8 cellular contexts compared by ENCODE assay signal in the genomic region with DNA sequence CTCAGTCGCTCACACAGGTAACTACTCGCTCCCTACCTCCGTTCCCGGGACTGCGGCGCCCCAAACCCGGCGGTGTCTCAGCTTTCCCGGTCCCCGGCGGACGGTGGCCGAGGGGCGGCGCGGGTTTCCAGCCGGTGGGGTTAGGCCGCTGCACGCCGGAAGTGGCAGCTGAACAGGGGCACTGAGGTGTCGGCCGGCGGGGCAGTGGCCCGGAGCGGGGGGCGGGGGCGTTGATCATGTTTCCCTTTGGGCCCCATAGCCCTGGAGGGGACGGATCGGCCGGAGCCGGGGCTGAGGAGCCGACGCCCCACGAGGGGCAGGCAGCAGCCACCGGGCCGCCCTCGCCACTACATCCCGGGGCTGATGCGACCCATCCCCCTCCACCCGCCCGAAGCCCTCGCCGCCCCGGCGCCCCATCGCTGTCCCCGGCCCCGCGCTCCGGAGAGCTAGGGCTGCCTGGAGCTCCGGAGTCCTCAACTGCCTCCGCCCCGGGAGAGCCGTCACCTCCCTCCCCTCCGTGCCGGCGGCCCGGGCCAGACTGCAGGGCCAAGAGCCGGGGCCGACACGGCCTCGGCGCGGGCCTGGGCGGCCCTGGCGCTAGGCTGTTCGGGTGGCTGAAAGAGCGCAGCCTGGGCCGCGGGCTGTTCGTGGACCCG. TPM values are rescaled to one million over a fixed set of nuclear protein-coding genes. Genes with fewer than 3 reads are reported as not detected.
DNase-seq lines count a peak whose midpoint lies in the region; ATAC-seq, FAIRE-seq and TF ChIP-seq lines count a peak whose summit lies in the region.

A gene with protein sequence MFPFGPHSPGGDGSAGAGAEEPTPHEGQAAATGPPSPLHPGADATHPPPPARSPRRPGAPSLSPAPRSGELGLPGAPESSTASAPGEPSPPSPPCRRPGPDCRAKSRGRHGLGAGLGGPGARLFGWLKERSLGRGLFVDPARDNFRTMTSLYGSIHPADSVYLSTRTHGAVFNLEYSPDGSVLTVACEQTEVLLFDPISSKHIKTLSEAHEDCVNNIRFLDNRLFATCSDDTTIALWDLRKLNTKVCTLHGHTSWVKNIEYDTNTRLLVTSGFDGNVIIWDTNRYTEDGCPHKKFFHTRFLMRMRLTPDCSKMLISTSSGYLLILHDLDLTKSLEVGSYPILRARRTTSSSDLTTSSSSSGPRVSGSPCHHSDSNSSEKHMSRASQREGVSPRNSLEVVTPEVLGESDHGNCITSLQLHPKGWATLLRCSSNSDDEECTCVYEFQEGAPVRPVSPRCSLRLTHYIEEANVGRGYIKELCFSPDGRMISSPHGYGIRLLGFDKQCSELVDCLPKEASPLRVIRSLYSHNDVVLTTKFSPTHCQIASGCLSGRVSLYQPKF (plus strand): TSS at position 167 of the 656 bp plus-strand sequence. CDS start 70 bp downstream, at position 237.

- H3K4me3 ChIP-seq in SJCRH30 (peak within 1 kb of the TSS; percentile 97), neutrophil (ENCODE audit: low read depth in 1 of 2, low read length in 1 of 2) (peak within 1 kb of the TSS; percentile 82 to 99)

- H3K27me3 ChIP-seq in SJCRH30 = no peaks in the 10 kb centered on the region
- H3K27me3 ChIP-seq in neutrophil = no peaks in the 10 kb centered on the region

- H3K9me3 ChIP-seq in SJCRH30 (replicated peaks) (no peaks in the 10 kb centered on the region), neutrophil (no peaks in the 10 kb centered on the region)

- TF ChIP-seq CTCF in neutrophil (IDR thresholded peaks at IDR 0.05) = peak; percentile 6

- peaks cover 7% of the 10 kb centered on the region; the same call in 1 of the 2 replicates for H3K4me1 ChIP-seq in SJCRH30
- H3K4me1 ChIP-seq in neutrophil (ENCODE audit: control insufficient read depth in 1 of 2, insufficient read depth in 1 of 2, low read depth in 1 of 2, low read length in 1 of 2) = peaks cover 70 to 73% of the 10 kb centered on the region in 2 experiments

- H3K27ac ChIP-seq in SJCRH30 (peak within 1 kb of the TSS; percentile 78), neutrophil (peak within 1 kb of the TSS; percentile 97), substantia nigra (ENCODE audit: low read depth, low read length, poor library complexity, severe bottlenecking) (peak within 1 kb of the TSS; percentile 62)

- DNase-seq in EH (ENCODE audit: low read depth) (peak; percentile 79), KG1 (lab: John Stamatoyannopoulos, UW) (peak; percentile 72), SJCRH30 (peak; percentile 89 to 91), frontal cortex (ENCODE audit: low spot score in 2 of 2) (peak; percentile 84 to 87), substantia nigra (lab: John Stamatoyannopoulos, UW) (peak; percentile 20 to 91 (median 79))
- DNase-seq in activated naive CD4-positive, alpha-beta T cell (lab: John Stamatoyannopoulos, UW) = peak; percentile 80 to 83 (median 81)

- peaks cover 5% of the 10 kb centered on the region for H3K36me3 ChIP-seq in SJCRH30
- no peaks in the 10 kb centered on the region for H3K36me3 ChIP-seq in neutrophil

- ATAC-seq in GM21723 (IDR thresholded peaks at IDR 0.05; ENCODE audit: unreplicated experiment) = peak; percentile 70

- no peak for FAIRE-seq in frontal cortex (lab: Jason Lieb, UNC)

RNA-seq across cellular contexts. Expression of the gene that starts here (rescaled TPM):
- 11.5 and 15.7 TPM in 2 replicates for total RNA-seq in SJCRH30 (2014; rRNA removed; shearing (Covaris generic))
- 23.2 TPM for total RNA-seq in frontal cortex

Comparison
In these comparisons a context has a peak if more than half of its experiments do, and no peak if none do; other contexts are left out.
1. Peak in every context shown above with its lines: DNase-seq, ATAC-seq, H3K4me3 ChIP-seq and H3K27ac ChIP-seq.